7 cellular contexts compared by ENCODE assay signal in the genomic region with DNA sequence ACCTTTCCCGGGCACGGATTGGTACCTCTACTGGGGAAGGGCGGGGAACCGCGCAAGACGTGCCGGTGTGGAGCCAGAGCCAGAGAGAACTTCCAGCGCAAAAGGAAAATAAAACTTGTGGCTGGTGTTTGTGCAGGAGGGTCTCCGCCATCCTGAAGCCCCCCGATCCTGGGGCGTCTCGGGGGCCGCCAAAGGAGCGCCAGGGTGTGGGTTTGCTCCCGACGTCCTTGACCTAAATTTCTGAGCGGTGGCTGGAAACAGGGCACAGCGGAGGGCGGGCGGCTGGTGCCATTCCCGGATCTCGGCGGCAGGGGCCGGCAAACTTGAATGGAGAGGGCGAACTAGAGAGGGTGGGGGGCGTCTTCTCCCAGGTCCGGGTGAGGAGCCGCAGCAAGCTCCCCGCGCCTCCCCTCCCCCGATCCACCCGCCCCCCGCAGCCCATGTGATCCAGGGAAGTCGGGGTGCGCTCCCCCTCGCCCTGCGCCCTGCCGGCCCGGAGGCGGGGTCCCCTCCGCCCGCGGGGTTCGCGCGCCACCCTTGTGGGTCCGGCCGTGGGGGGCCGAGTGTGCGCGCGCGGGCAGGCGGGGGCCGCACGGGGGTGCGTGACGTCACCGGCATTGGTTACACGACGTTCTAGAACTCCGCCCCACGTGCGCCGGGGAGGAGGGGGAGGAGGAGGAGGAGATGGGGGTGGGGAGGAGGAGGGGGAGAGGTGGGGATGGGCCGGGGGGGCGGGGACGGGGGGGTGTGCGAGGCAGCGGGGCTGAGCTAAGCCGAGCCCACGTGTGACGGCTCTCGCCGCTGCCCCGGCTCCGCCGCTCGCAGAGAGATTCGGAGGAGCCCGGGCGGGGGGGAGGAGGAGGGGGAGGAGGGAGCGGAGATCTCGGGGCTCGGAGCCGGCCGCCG.
DNase-seq lines count a peak whose midpoint lies in the region; ATAC-seq and TF ChIP-seq lines count a peak whose summit lies in the region.

A gene (plus strand): TSS at position 748 of the 906 bp plus-strand sequence. CDS start 220 bp downstream, outside the sequence.

- peak; percentile 56 for TF ChIP-seq POLR2A in GM18526 (IDR thresholded peaks at IDR 0.05; ENCODE audit: extremely low read depth, insufficient read length)

- peak; percentile 73 for ATAC-seq in HG03039 (IDR thresholded peaks at IDR 0.05; ENCODE audit: unreplicated experiment)

- peak; percentile 77 for DNase-seq in NCI-H2171 treated with DMSO at 0.1 percent for 48 hours (lab: John Stamatoyannopoulos, UW)
- peak; percentile 83 for DNase-seq in activated CD4-positive, CD25-positive, alpha-beta regulatory T cell treated with anti-CD3 and anti-CD28 coated beads, Interleukin-2, amount 50 U/mL, for 16 hours (ENCODE audit: low read depth, low spot score)
- peak in 60 of 61 donors; percentile 47 to 95 (median 84) for DNase-seq in caudate nucleus (lab: John Stamatoyannopoulos, UW)
- peak; percentile 83 for DNase-seq in inferior parietal cortex (ENCODE audit: extremely low spot score)
- DNase-seq in smooth muscle cell of the brain vasculature (ENCODE audit: low read depth, low spot score), result peak; percentile 67

- H3K27ac ChIP-seq in caudate nucleus (ENCODE audit: low read depth, low read length), result peak within 1 kb of the TSS; percentile 98

Comparison
In these comparisons a context has a peak if more than half of its experiments do, and no peak if none do; other contexts are left out.
1. Peak in every context shown above with its lines: DNase-seq, ATAC-seq and H3K27ac ChIP-seq.